1 cellular context compared by ENCODE assay signal in genomic region chr19:5719961-5720790, GRCh38.
TF ChIP-seq lines count a peak whose summit lies in the region.

A gene with protein sequence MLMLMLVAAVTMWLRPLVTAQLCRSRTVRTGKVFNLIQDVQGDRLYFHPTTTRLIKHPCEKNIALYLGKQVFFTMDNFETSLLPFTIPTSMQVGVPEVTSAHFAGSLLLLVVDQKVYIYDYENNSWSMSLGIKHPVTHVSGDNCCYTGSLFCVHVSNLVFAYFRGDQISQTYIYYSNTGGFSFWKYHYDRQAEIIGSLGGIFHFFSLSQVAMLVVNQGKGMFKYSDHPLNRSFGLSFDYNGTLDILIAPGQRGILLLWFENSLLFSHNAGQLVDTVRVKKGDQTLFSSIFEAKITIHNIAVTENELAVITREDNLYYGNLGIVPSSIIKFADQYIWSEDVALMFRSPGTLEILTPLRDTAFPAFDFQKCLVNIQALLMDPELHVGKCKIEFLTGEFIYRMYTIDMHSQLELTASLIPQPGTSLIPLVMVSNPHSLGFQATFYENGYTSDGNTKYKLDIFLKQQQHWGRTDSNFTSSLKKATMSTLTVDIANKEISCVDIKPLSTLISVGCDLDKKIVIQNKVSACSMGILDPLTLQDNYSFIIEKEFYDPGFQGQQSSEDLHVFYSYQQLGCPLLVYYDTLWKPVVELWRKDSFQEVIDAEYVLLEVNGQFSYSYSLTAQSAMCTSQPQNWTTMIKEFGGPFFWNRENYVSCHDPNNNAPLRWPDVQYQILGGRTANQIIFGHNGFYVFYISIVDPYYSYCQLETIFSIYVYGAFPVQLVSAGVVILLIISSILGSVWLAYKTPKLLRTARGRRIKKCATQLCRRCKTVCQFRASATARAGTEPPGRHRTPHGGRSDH (plus strand): TSS chr19:5720637. CDS start chr19:5720738, 101 bp downstream.
TSS of gene LONP1 (minus strand) at chr19:5720146. CDS start at chr19:5720132, 14 bp downstream.

TF ChIP-seq in HepG2, 621 proteins besides CTCF, POLR2A, EP300 and RAD21 (continued from another document and continues in another):
- no peak; the same call in 1 of the 2 replicates for TF ChIP-seq GPN1 (CRISPR knock-in tag; IDR thresholded peaks at IDR 0.05; ENCODE audit: borderline replicate concordance)
- 0 out of 2 replicates have a peak, but pooled peaks have one; percentile 61 for TF ChIP-seq ZNF572 (CRISPR knock-in tag; IDR thresholded peaks at IDR 0.05)
- TF ChIP-seq ZSCAN22 (CRISPR knock-in tag; IDR thresholded peaks at IDR 0.05): no peak
- TF ChIP-seq TCF7L2 (IDR thresholded peaks at IDR 0.05; ENCODE audit: low read depth, low read length): no peak
- peak; percentile 39; the same call in 1 of the 2 replicates for TF ChIP-seq RERE (CRISPR knock-in tag; IDR thresholded peaks at IDR 0.05; ENCODE audit: low read depth)
- no peak for TF ChIP-seq ZNF382 (CRISPR knock-in tag; IDR thresholded peaks at IDR 0.05; ENCODE audit: borderline replicate concordance)
- peak; percentile 75 for TF ChIP-seq FOXA3 (CRISPR knock-in tag; IDR thresholded peaks at IDR 0.05)
- peak; percentile 62 for TF ChIP-seq SIX1 (CRISPR knock-in tag; IDR thresholded peaks at IDR 0.05; ENCODE audit: borderline replicate concordance)
- TF ChIP-seq ZNF777 (CRISPR knock-in tag; IDR thresholded peaks at IDR 0.05): peak; percentile 61
- no peak for TF ChIP-seq PLRG1 (conservative IDR thresholded peaks at IDR 0.05)
- TF ChIP-seq EHMT2 (IDR thresholded peaks at IDR 0.05; ENCODE audit: borderline replicate concordance, low read depth, low read length): no peak
- TF ChIP-seq GZF1 (CRISPR knock-in tag; IDR thresholded peaks at IDR 0.05): no peak
- TF ChIP-seq ATF7 (IDR thresholded peaks at IDR 0.05): no peak
- no peak; the same call in 1 of the 2 replicates for TF ChIP-seq ATF7 (CRISPR knock-in tag; IDR thresholded peaks at IDR 0.05)
- TF ChIP-seq MXI1 (IDR thresholded peaks at IDR 0.05; ENCODE audit: borderline replicate concordance, low read depth, low read length): peak; percentile 98; the same call in 2 of the 3 replicates
- no peak for TF ChIP-seq ZNF383 (CRISPR knock-in tag; IDR thresholded peaks at IDR 0.05; ENCODE audit: borderline replicate concordance)
- no peak for TF ChIP-seq ZBTB8A (CRISPR knock-in tag; IDR thresholded peaks at IDR 0.05; ENCODE audit: borderline replicate concordance, low read depth)
- TF ChIP-seq GATAD2A (CRISPR knock-in tag; IDR thresholded peaks at IDR 0.05): no peak; the same call in 1 of the 2 replicates
- no peak for TF ChIP-seq HNRNPUL1 (IDR thresholded peaks at IDR 0.05; ENCODE audit: low read depth, low read length)
- no peak for TF ChIP-seq REXO4 (CRISPR knock-in tag; IDR thresholded peaks at IDR 0.05; ENCODE audit: borderline replicate concordance)
- TF ChIP-seq ZNF615 (CRISPR knock-in tag; IDR thresholded peaks at IDR 0.05; ENCODE audit: borderline replicate concordance): no peak
- no peak for TF ChIP-seq ZNF207 (IDR thresholded peaks at IDR 0.05; ENCODE audit: borderline replicate concordance)
- no peak for TF ChIP-seq ISX (CRISPR knock-in tag; conservative IDR thresholded peaks at IDR 0.05)
- TF ChIP-seq CHD2 (IDR thresholded peaks at IDR 0.05; ENCODE audit: low read depth, low read length): no peak
- 0 out of 2 replicates have a peak, but pooled peaks have one; percentile 32 for TF ChIP-seq ZBTB39 (CRISPR knock-in tag; IDR thresholded peaks at IDR 0.05)
- TF ChIP-seq GATA4 (IDR thresholded peaks at IDR 0.05; ENCODE audit: borderline replicate concordance, low read depth): no peak
- peak; percentile 30; the same call in 1 of the 2 replicates for TF ChIP-seq STAG1 (CRISPR knock-in tag; IDR thresholded peaks at IDR 0.05)
- peak; percentile 65; the same call in 1 of the 2 replicates for TF ChIP-seq ZNF710 (CRISPR knock-in tag; IDR thresholded peaks at IDR 0.05; ENCODE audit: borderline replicate concordance)
- TF ChIP-seq KLF15 (CRISPR knock-in tag; IDR thresholded peaks at IDR 0.05; ENCODE audit: borderline replicate concordance): 0 out of 2 replicates have a peak, but pooled peaks have one; percentile 76
- no peak for TF ChIP-seq SRF (IDR thresholded peaks at IDR 0.05; ENCODE audit: low read depth, low read length)
- TF ChIP-seq GATAD1 (CRISPR knock-in tag; IDR thresholded peaks at IDR 0.05): peak; percentile 99
- TF ChIP-seq TP53 (CRISPR knock-in tag; conservative IDR thresholded peaks at IDR 0.05): peak; percentile 76; the same call in 1 of the 2 replicates
- TF ChIP-seq ZNF3 (CRISPR knock-in tag; IDR thresholded peaks at IDR 0.05): no peak
- peak; percentile 94 for TF ChIP-seq DR1 (CRISPR knock-in tag; IDR thresholded peaks at IDR 0.05)
- 0 out of 2 replicates have a peak, but pooled peaks have one; percentile 45 for TF ChIP-seq CENPT (CRISPR knock-in tag; IDR thresholded peaks at IDR 0.05; ENCODE audit: low read depth)
- TF ChIP-seq ZNF282 (IDR thresholded peaks at IDR 0.05; ENCODE audit: partially characterized antibody): no peak
- TF ChIP-seq MZF1 (CRISPR knock-in tag; IDR thresholded peaks at IDR 0.05; ENCODE audit: borderline replicate concordance): no peak
- TF ChIP-seq SMAD1 (CRISPR knock-in tag; IDR thresholded peaks at IDR 0.05; ENCODE audit: borderline replicate concordance, low read depth): peak; percentile 88; the same call in 1 of the 2 replicates
- 0 out of 2 replicates have a peak, but pooled peaks have one; percentile 74 for TF ChIP-seq PBX3 (CRISPR knock-in tag; IDR thresholded peaks at IDR 0.05; ENCODE audit: borderline replicate concordance)
- TF ChIP-seq, protein P1, sequence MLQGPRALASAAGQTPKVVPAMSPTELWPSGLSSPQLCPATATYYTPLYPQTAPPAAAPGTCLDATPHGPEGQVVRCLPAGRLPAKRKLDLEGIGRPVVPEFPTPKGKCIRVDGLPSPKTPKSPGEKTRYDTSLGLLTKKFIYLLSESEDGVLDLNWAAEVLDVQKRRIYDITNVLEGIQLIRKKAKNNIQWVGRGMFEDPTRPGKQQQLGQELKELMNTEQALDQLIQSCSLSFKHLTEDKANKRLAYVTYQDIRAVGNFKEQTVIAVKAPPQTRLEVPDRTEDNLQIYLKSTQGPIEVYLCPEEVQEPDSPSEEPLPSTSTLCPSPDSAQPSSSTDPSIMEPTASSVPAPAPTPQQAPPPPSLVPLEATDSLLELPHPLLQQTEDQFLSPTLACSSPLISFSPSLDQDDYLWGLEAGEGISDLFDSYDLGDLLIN (CRISPR knock-in tag; IDR thresholded peaks at IDR 0.05; ENCODE audit: borderline replicate concordance): no peak
- TF ChIP-seq IRX3 (CRISPR knock-in tag; IDR thresholded peaks at IDR 0.05; ENCODE audit: borderline replicate concordance, low read depth): no peak
- TF ChIP-seq, protein P2, sequence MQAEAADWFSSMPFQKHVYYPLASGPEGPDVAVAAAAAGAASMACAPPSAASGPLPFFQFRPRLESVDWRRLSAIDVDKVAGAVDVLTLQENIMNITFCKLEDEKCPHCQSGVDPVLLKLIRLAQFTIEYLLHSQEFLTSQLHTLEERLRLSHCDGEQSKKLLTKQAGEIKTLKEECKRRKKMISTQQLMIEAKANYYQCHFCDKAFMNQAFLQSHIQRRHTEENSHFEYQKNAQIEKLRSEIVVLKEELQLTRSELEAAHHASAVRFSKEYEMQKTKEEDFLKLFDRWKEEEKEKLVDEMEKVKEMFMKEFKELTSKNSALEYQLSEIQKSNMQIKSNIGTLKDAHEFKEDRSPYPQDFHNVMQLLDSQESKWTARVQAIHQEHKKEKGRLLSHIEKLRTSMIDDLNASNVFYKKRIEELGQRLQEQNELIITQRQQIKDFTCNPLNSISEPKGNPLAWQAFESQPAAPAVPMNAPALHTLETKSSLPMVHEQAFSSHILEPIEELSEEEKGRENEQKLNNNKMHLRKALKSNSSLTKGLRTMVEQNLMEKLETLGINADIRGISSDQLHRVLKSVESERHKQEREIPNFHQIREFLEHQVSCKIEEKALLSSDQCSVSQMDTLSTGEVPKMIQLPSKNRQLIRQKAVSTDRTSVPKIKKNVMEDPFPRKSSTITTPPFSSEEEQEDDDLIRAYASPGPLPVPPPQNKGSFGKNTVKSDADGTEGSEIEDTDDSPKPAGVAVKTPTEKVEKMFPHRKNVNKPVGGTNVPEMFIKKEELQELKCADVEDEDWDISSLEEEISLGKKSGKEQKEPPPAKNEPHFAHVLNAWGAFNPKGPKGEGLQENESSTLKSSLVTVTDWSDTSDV (CRISPR knock-in tag; IDR thresholded peaks at IDR 0.05): peak; percentile 75
- no peak for TF ChIP-seq SSRP1 (CRISPR knock-in tag; IDR thresholded peaks at IDR 0.05)
- TF ChIP-seq CREM (IDR thresholded peaks at IDR 0.05): peak; percentile 95
- peak; percentile 88 for TF ChIP-seq CREM (CRISPR knock-in tag; IDR thresholded peaks at IDR 0.05)
- TF ChIP-seq ZNF317 (CRISPR knock-in tag; IDR thresholded peaks at IDR 0.05): peak; percentile 42; the same call in 1 of the 2 replicates
- TF ChIP-seq ATF2 (CRISPR knock-in tag; IDR thresholded peaks at IDR 0.05): peak; percentile 69
